Comparison of ENCODE assay signal across 8 cellular contexts in the genomic region with DNA sequence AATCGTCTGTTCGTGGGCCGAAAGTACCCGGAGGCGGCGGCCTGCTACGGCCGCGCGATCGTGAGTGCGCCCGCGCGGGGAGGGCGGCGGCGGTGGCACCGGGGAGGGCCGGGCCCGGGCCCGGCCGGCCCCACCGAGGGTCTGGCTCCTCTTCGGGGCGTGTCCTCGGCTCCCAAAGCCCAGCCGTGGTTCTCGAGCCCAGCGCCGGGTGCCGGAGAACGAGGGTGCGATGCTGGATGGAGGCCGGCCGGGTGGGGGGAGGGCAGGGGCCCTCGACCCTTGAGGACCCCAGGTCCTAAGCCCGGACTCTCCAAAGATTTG. TPM values are rescaled to one million over a fixed set of nuclear protein-coding genes. Genes with fewer than 3 reads are reported as not detected.
DNase-seq lines count a peak whose midpoint lies in the region; ATAC-seq, FAIRE-seq and TF ChIP-seq lines count a peak whose summit lies in the region.

No MANE protein-coding gene starts in this region.

- H3K27ac Mint-ChIP-seq in activated T-cell treated with anti-CD3 and anti-CD28 coated beads, Interleukin-2, amount 50 U/mL, for 24 hours: peak overlapping the region; percentile 88

- intact Hi-C loops in HepG2 (cut with micrococcal nuclease; ENCODE audit: unreplicated experiment) (no loop called here), tibial artery (cut with DNase I; ENCODE audit: low total_unique reads) (no loop called here), posterior vena cava (cut with DNase I) (no loop called here)

- WGBS in HepG2 (ENCODE audit: low lambda C conversion rate): no CpG with 5 or more reads among the region's 38 CpGs

- H3K36me3 Mint-ChIP-seq in activated T-cell treated with anti-CD3 and anti-CD28 coated beads, Interleukin-2, amount 50 U/mL, for 24 hours (ENCODE audit: low read depth): peaks cover 39% of the 10 kb centered on the region

- peak overlapping the region; percentile 84 for H3K4me3 Mint-ChIP-seq in activated T-cell treated with anti-CD3 and anti-CD28 coated beads, Interleukin-2, amount 50 U/mL, for 24 hours

- peaks cover 43% of the 10 kb centered on the region for H3K4me1 Mint-ChIP-seq in activated T-cell treated with anti-CD3 and anti-CD28 coated beads, Interleukin-2, amount 50 U/mL, for 24 hours (ENCODE audit: low read depth)

- POLR2A ChIA-PET in HepG2 (lab: Yijun Ruan, JAX): interaction anchor here (0.8 to 4.4 kb wide), 9 partner anchors 9 to 44 kb away, joined by 3 to 34 read pairs (median 6); a partner anchor contains a TSS

- DNase-seq in activated T-cell treated with anti-CD3 and anti-CD28 coated beads, Interleukin-2, amount 50 U/mL, for 24 hours: no peak
- DNase-seq in activated T-cell treated with anti-CD3 and anti-CD28 coated beads for 4 hours (no peak), adipocyte (ENCODE audit: low read depth) (no peak), HepG2 (ENCODE audit: low spot score) (no peak), tibial artery (no peak), DMS153 (lab: John Stamatoyannopoulos, UW) (no peak), posterior vena cava (ENCODE audit: low spot score) (no peak), HuH-7 (ENCODE audit: low spot score) (no peak)

- no peak for ATAC-seq in HepG2

- H3K4me1 ChIP-seq in adipocyte (ENCODE audit: control insufficient read depth, insufficient read depth, low read length) (peaks cover 26% of the 10 kb centered on the region), HepG2 (ENCODE audit: insufficient read depth, low read length) (peaks cover 35% of the 10 kb centered on the region), tibial artery (peaks cover 3 to 71% (median 54%) of the 10 kb centered on the region in 4 donors)

- TF ChIP-seq POLR2A in HepG2 (IDR thresholded peaks at IDR 0.05; ENCODE audit: insufficient read depth in 1 of 2, low read depth in 2 of 2, low read length in 2 of 2): no peak

- H3K9me3 ChIP-seq in adipocyte (ENCODE audit: control insufficient read depth, low read length): no peaks in the 10 kb centered on the region
- no peaks in the 10 kb centered on the region for H3K9me3 ChIP-seq in HepG2 (ENCODE audit: low read length)
- H3K9me3 ChIP-seq in tibial artery: no peaks in the 10 kb centered on the region

- no peak overlapping the region for H2AFZ ChIP-seq in HepG2 (ENCODE audit: low read length)

- peaks cover 5% of the 10 kb centered on the region for H3K27me3 Mint-ChIP-seq in activated T-cell treated with anti-CD3 and anti-CD28 coated beads, Interleukin-2, amount 50 U/mL, for 24 hours

- no peak for FAIRE-seq in HepG2 (lab: Jason Lieb, UNC)

- no peaks in the 10 kb centered on the region for H3K9me3 Mint-ChIP-seq in activated T-cell treated with anti-CD3 and anti-CD28 coated beads, Interleukin-2, amount 50 U/mL, for 24 hours

- H3K27me3 ChIP-seq in adipocyte (replicated peaks; ENCODE audit: control insufficient read depth, insufficient read depth, low read length) (no peaks in the 10 kb centered on the region), HepG2 (ENCODE audit: control insufficient read depth in 1 of 2, insufficient read depth in 2 of 2, low read length in 2 of 2) (no peaks in the 10 kb centered on the region; a peak in 1 of 5 replicates), tibial artery (peaks cover 0 to 8% of the 10 kb centered on the region in 2 donors)

- TF ChIP-seq EP300 in HepG2 (IDR thresholded peaks at IDR 0.05; ENCODE audit: low read depth in 2 of 2, low read length in 2 of 2) (no peak), HepG2 (CRISPR knock-in tag; IDR thresholded peaks at IDR 0.05; ENCODE audit: borderline replicate concordance) (no peak)

- peaks cover 16% of the 10 kb centered on the region for H3K79me2 ChIP-seq in HepG2 (ENCODE audit: insufficient read depth, low read length)

- CTCF ChIA-PET in HepG2 (lab: Yijun Ruan, JAX; ENCODE audit: low intra/inter-chr PET ratio, low total read pairs): interaction anchor here (0.8 kb wide), 1 partner anchor 13 kb away, joined by 3 read pairs; a partner anchor contains a TSS

- in situ Hi-C loops in HepG2 (cut with HindIII; ENCODE audit: extremely low pct_ligation_motif_present, low pct_unique_long_range_greater_than_20kb): no loop called here

- peak overlapping the region; percentile 76 for H3K27ac ChIP-seq in HepG2 (ENCODE audit: extremely low read length, insufficient read depth, low read length)
- peak overlapping the region; percentile 79 to 87 for H3K27ac ChIP-seq in tibial artery

- no peak for TF ChIP-seq RAD21 in HepG2 (CRISPR knock-in tag; IDR thresholded peaks at IDR 0.05)

- peak overlapping the region; percentile 80 for H3K4me2 ChIP-seq in HepG2 (ENCODE audit: low read depth, low read length)

- 0 out of 2 replicates have a peak, but pooled peaks cover 3% of the 10 kb centered on the region for H4K20me1 ChIP-seq in HepG2 (ENCODE audit: insufficient read depth, low read length)

- H3K4me3 ChIP-seq in adipocyte (ENCODE audit: low read length) (peak overlapping the region; percentile 91), HepG2 (replicated peaks in 1 of 3; ENCODE audit: insufficient read depth in 1 of 3, low read depth in 2 of 3, low read length in 3 of 3) (peak overlapping the region; percentile 72 to 88 (median 85)), tibial artery (peak overlapping the region; percentile 60 to 81)

- peaks cover 20% of the 10 kb centered on the region for H3K36me3 ChIP-seq in adipocyte (ENCODE audit: control insufficient read depth, insufficient read depth, low read length, severe bottlenecking)
- peaks cover 8 to 17% of the 10 kb centered on the region in 2 experiments; a peak in 4 of 5 replicates for H3K36me3 ChIP-seq in HepG2 (replicated peaks in 1 of 2; ENCODE audit: control insufficient read depth in 1 of 2, insufficient read depth in 2 of 2, low read length in 2 of 2)
- peaks cover 17 to 27% (median 18%) of the 10 kb centered on the region in 3 donors for H3K36me3 ChIP-seq in tibial artery

- H3K9ac ChIP-seq in adipocyte (ENCODE audit: low read length) (peak overlapping the region; percentile 96), HepG2 (ENCODE audit: insufficient read depth, low read depth, low read length) (peak overlapping the region; percentile 82)

- BruUV-seq in HepG2 (replicated peaks; lab: Mats Ljungman, UMichigan): no TSS peak

- TF ChIP-seq CTCF in HepG2 (CRISPR knock-in tag; IDR thresholded peaks at IDR 0.05) (no peak), tibial artery (IDR thresholded peaks at IDR 0.05) (no peak)

RNA-seq across cellular contexts. Expression of a gene that starts 0.4 kb away (rescaled TPM):
- 78.2 and 79.9 TPM in 2 replicates for total RNA-seq in HepG2 (2016; rRNA removed; fragmentation: Illumina TruSeq; extraction: Trizol)
- total RNA-seq in HepG2 (2016; cell fraction: cytosol; rRNA removed; fragmentation: Illumina TruSeq; extraction: Trizol; ENCODE audit: low read depth): 125 and 168 TPM in 2 replicates
- total RNA-seq in HepG2 (2016; cell fraction: insoluble cytoplasmic fraction; rRNA removed; fragmentation: Illumina TruSeq; extraction: Trizol): 64.5 and 82.1 TPM in 2 replicates
- 131 and 166 TPM in 2 replicates for total RNA-seq in HepG2 (2016; cell fraction: membrane; rRNA removed; fragmentation: Illumina TruSeq; extraction: Trizol)
- total RNA-seq in HepG2 (2016; cell fraction: nucleus; rRNA removed; fragmentation: Illumina TruSeq; extraction: Trizol): 43.4 and 46.1 TPM in 2 replicates
- polyA plus RNA-seq in HepG2 (2011; rRNA removed): 52.9 and 59.6 TPM in 2 replicates
- 46.6 and 58.6 TPM in 2 replicates for polyA plus RNA-seq in HepG2 (2011; cell fraction: cytosol; rRNA removed)
- 79.7 and 81.3 TPM in 2 replicates for polyA plus RNA-seq in HepG2 (2011; cell fraction: nucleus; rRNA removed)
- 27.7 and 37.3 TPM in 2 replicates for polyA plus RNA-seq in HepG2 (2012)
- polyA plus RNA-seq in HepG2 (2016; cell fraction: cytosol; fragmentation: Illumina TruSeq; extraction: Trizol; ENCODE audit: low read depth): 114 and 130 TPM in 2 replicates
- 75.6 and 85.1 TPM in 2 replicates for polyA plus RNA-seq in HepG2 (2016; cell fraction: insoluble cytoplasmic fraction; fragmentation: Illumina TruSeq; extraction: Trizol; ENCODE audit: low read depth)
- polyA plus RNA-seq in HepG2 (2016; cell fraction: membrane; fragmentation: Illumina TruSeq; extraction: Trizol; ENCODE audit: low read depth): 124 and 138 TPM in 2 replicates
- 73.2 and 92.9 TPM in 2 replicates for polyA plus RNA-seq in HepG2 (2016; cell fraction: nucleus; fragmentation: Illumina TruSeq; extraction: Trizol; ENCODE audit: insufficient read depth, low read depth)
- 32.3 and 38.9 TPM in 2 replicates for polyA minus RNA-seq in HepG2 (2011; rRNA and poly(A)+ RNA removed; ENCODE audit: low replicate concordance)
- polyA minus RNA-seq in HepG2 (2011; cell fraction: cytosol; rRNA and poly(A)+ RNA removed): 6.7 and 10.7 TPM in 2 replicates
- 18.6 and 20.1 TPM in 2 replicates for polyA minus RNA-seq in HepG2 (2011; cell fraction: nucleus; rRNA and poly(A)+ RNA removed)
- 10 to 100 TPM; 73.3 to 79.7 TPM for total RNA-seq in posterior vena cava

RNA-seq across cellular contexts. Expression of a gene that starts 3.5 kb away (rescaled TPM):
- total RNA-seq in HepG2 (2016; rRNA removed; fragmentation: Illumina TruSeq; extraction: Trizol): 0.55 and 2.6 TPM in 2 replicates
- total RNA-seq in HepG2 (2016; cell fraction: cytosol; rRNA removed; fragmentation: Illumina TruSeq; extraction: Trizol; ENCODE audit: low read depth): 0.40 and 0.88 TPM in 2 replicates
- 0.77 and 3.8 TPM in 2 replicates for total RNA-seq in HepG2 (2016; cell fraction: insoluble cytoplasmic fraction; rRNA removed; fragmentation: Illumina TruSeq; extraction: Trizol)
- 1.2 and 1.4 TPM in 2 replicates for total RNA-seq in HepG2 (2016; cell fraction: membrane; rRNA removed; fragmentation: Illumina TruSeq; extraction: Trizol)
- 5.1 and 7.1 TPM in 2 replicates for total RNA-seq in HepG2 (2016; cell fraction: nucleus; rRNA removed; fragmentation: Illumina TruSeq; extraction: Trizol)
- polyA plus RNA-seq in HepG2 (2011; rRNA removed): 11.8 and 17.3 TPM in 2 replicates
- polyA plus RNA-seq in HepG2 (2011; cell fraction: cytosol; rRNA removed): 4.0 and 8.1 TPM in 2 replicates
- polyA plus RNA-seq in HepG2 (2011; cell fraction: nucleus; rRNA removed): 157 and 173 TPM in 2 replicates
- 6.9 and 9.3 TPM in 2 replicates for polyA plus RNA-seq in HepG2 (2012)
- polyA plus RNA-seq in HepG2 (2016; cell fraction: cytosol; fragmentation: Illumina TruSeq; extraction: Trizol; ENCODE audit: low read depth): 0.87 and 1.2 TPM in 2 replicates
- polyA plus RNA-seq in HepG2 (2016; cell fraction: insoluble cytoplasmic fraction; fragmentation: Illumina TruSeq; extraction: Trizol; ENCODE audit: low read depth): 1.8 and 2.0 TPM in 2 replicates
- 1.7 TPM in 2 replicates for polyA plus RNA-seq in HepG2 (2016; cell fraction: membrane; fragmentation: Illumina TruSeq; extraction: Trizol; ENCODE audit: low read depth)
- 33.6 and 33.9 TPM in 2 replicates for polyA plus RNA-seq in HepG2 (2016; cell fraction: nucleus; fragmentation: Illumina TruSeq; extraction: Trizol; ENCODE audit: insufficient read depth, low read depth)
- 2.1 and 48.1 TPM in 2 replicates for polyA minus RNA-seq in HepG2 (2011; rRNA and poly(A)+ RNA removed; ENCODE audit: low replicate concordance)
- polyA minus RNA-seq in HepG2 (2011; cell fraction: cytosol; rRNA and poly(A)+ RNA removed): 1.9 and 3.5 TPM in 2 replicates
- 6.3 and 7.6 TPM in 2 replicates for polyA minus RNA-seq in HepG2 (2011; cell fraction: nucleus; rRNA and poly(A)+ RNA removed)
- 10 to 100 TPM; 49.8 to 58.9 TPM for total RNA-seq in posterior vena cava

RNA-seq across cellular contexts. Expression of a gene that starts 5.1 kb away (rescaled TPM):
- total RNA-seq in HepG2 (2016; rRNA removed; fragmentation: Illumina TruSeq; extraction: Trizol) (0.87 and 1.8 TPM in 2 replicates), posterior vena cava (under 1 TPM; 0.71 to 0.79 TPM)
- 0.79 and 0.81 TPM in 2 replicates for total RNA-seq in HepG2 (2016; cell fraction: cytosol; rRNA removed; fragmentation: Illumina TruSeq; extraction: Trizol; ENCODE audit: low read depth)
- total RNA-seq in HepG2 (2016; cell fraction: insoluble cytoplasmic fraction; rRNA removed; fragmentation: Illumina TruSeq; extraction: Trizol): 0.74 and 2.3 TPM in 2 replicates
- total RNA-seq in HepG2 (2016; cell fraction: membrane; rRNA removed; fragmentation: Illumina TruSeq; extraction: Trizol): 0.45 and 1.1 TPM in 2 replicates
- 2.0 and 3.2 TPM in 2 replicates for total RNA-seq in HepG2 (2016; cell fraction: nucleus; rRNA removed; fragmentation: Illumina TruSeq; extraction: Trizol)
- 3.8 and 5.3 TPM in 2 replicates for polyA plus RNA-seq in HepG2 (2011; rRNA removed)
- polyA plus RNA-seq in HepG2 (2011; cell fraction: cytosol; rRNA removed): 1.8 and 3.5 TPM in 2 replicates
- polyA plus RNA-seq in HepG2 (2011; cell fraction: nucleus; rRNA removed): 77.4 and 90.6 TPM in 2 replicates
- 1.8 and 3.6 TPM in 2 replicates for polyA plus RNA-seq in HepG2 (2012)
- 0.59 and 0.78 TPM in 2 replicates for polyA plus RNA-seq in HepG2 (2016; cell fraction: cytosol; fragmentation: Illumina TruSeq; extraction: Trizol; ENCODE audit: low read depth)
- 0.68 and 0.70 TPM in 2 replicates for polyA plus RNA-seq in HepG2 (2016; cell fraction: insoluble cytoplasmic fraction; fragmentation: Illumina TruSeq; extraction: Trizol; ENCODE audit: low read depth)
- polyA plus RNA-seq in HepG2 (2016; cell fraction: membrane; fragmentation: Illumina TruSeq; extraction: Trizol; ENCODE audit: low read depth): 0.38 and 0.56 TPM in 2 replicates
- 6.7 and 9.7 TPM in 2 replicates for polyA plus RNA-seq in HepG2 (2016; cell fraction: nucleus; fragmentation: Illumina TruSeq; extraction: Trizol; ENCODE audit: insufficient read depth, low read depth)
- polyA minus RNA-seq in HepG2 (2011; rRNA and poly(A)+ RNA removed; ENCODE audit: low replicate concordance): 1.4 and 3.1 TPM in 2 replicates
- polyA minus RNA-seq in HepG2 (2011; cell fraction: cytosol; rRNA and poly(A)+ RNA removed): 0.70 and 0.99 TPM in 2 replicates
- 3.9 and 4.6 TPM in 2 replicates for polyA minus RNA-seq in HepG2 (2011; cell fraction: nucleus; rRNA and poly(A)+ RNA removed)

RNA-seq across cellular contexts. Expression of a gene that starts 9.6 kb away (rescaled TPM):
- total RNA-seq in HepG2 (2016; rRNA removed; fragmentation: Illumina TruSeq; extraction: Trizol): 1.4 and 3.8 TPM in 2 replicates
- total RNA-seq in HepG2 (2016; cell fraction: cytosol; rRNA removed; fragmentation: Illumina TruSeq; extraction: Trizol; ENCODE audit: low read depth): 0.35 and 0.40 TPM in 2 replicates
- 1.2 and 4.3 TPM in 2 replicates for total RNA-seq in HepG2 (2016; cell fraction: insoluble cytoplasmic fraction; rRNA removed; fragmentation: Illumina TruSeq; extraction: Trizol)
- 0.83 and 1.7 TPM in 2 replicates for total RNA-seq in HepG2 (2016; cell fraction: membrane; rRNA removed; fragmentation: Illumina TruSeq; extraction: Trizol)
- total RNA-seq in HepG2 (2016; cell fraction: nucleus; rRNA removed; fragmentation: Illumina TruSeq; extraction: Trizol): 6.4 and 7.9 TPM in 2 replicates
- 4.5 and 8.3 TPM in 2 replicates for polyA plus RNA-seq in HepG2 (2011; rRNA removed)
- polyA plus RNA-seq in HepG2 (2011; cell fraction: cytosol; rRNA removed): 1.3 and 1.9 TPM in 2 replicates
- 117 and 130 TPM in 2 replicates for polyA plus RNA-seq in HepG2 (2011; cell fraction: nucleus; rRNA removed)
- 4.1 and 6.2 TPM in 2 replicates for polyA plus RNA-seq in HepG2 (2012)
- 0.34 and 0.43 TPM in 2 replicates for polyA plus RNA-seq in HepG2 (2016; cell fraction: cytosol; fragmentation: Illumina TruSeq; extraction: Trizol; ENCODE audit: low read depth)
- 0.93 and 2.0 TPM in 2 replicates for polyA plus RNA-seq in HepG2 (2016; cell fraction: insoluble cytoplasmic fraction; fragmentation: Illumina TruSeq; extraction: Trizol; ENCODE audit: low read depth)
- 0.53 and 0.66 TPM in 2 replicates for polyA plus RNA-seq in HepG2 (2016; cell fraction: membrane; fragmentation: Illumina TruSeq; extraction: Trizol; ENCODE audit: low read depth)
- polyA plus RNA-seq in HepG2 (2016; cell fraction: nucleus; fragmentation: Illumina TruSeq; extraction: Trizol; ENCODE audit: insufficient read depth, low read depth): 17.5 and 18.7 TPM in 2 replicates
- 9.5 and 10.1 TPM in 2 replicates for polyA minus RNA-seq in HepG2 (2011; rRNA and poly(A)+ RNA removed; ENCODE audit: low replicate concordance)
- 1.4 and 1.5 TPM in 2 replicates for polyA minus RNA-seq in HepG2 (2011; cell fraction: cytosol; rRNA and poly(A)+ RNA removed)
- 13.9 and 15.6 TPM in 2 replicates for polyA minus RNA-seq in HepG2 (2011; cell fraction: nucleus; rRNA and poly(A)+ RNA removed)
- 1 to 10 TPM; 7.4 to 7.5 TPM for total RNA-seq in posterior vena cava

RNA-seq across cellular contexts. Expression of a gene that starts 12.7 kb away (rescaled TPM):
- total RNA-seq in HepG2 (2016; rRNA removed; fragmentation: Illumina TruSeq; extraction: Trizol) (34.1 and 63.6 TPM in 2 replicates), posterior vena cava (10 to 100 TPM; 57.5 to 65.1 TPM)
- 17.1 and 18.2 TPM in 2 replicates for total RNA-seq in HepG2 (2016; cell fraction: cytosol; rRNA removed; fragmentation: Illumina TruSeq; extraction: Trizol; ENCODE audit: low read depth)
- 29.4 and 68.9 TPM in 2 replicates for total RNA-seq in HepG2 (2016; cell fraction: insoluble cytoplasmic fraction; rRNA removed; fragmentation: Illumina TruSeq; extraction: Trizol)
- 23.2 and 28.4 TPM in 2 replicates for total RNA-seq in HepG2 (2016; cell fraction: membrane; rRNA removed; fragmentation: Illumina TruSeq; extraction: Trizol)
- total RNA-seq in HepG2 (2016; cell fraction: nucleus; rRNA removed; fragmentation: Illumina TruSeq; extraction: Trizol): 78.3 and 79.1 TPM in 2 replicates
- 76.9 and 104 TPM in 2 replicates for polyA plus RNA-seq in HepG2 (2011; rRNA removed)
- polyA plus RNA-seq in HepG2 (2011; cell fraction: cytosol; rRNA removed): 24.1 and 52.3 TPM in 2 replicates
- polyA plus RNA-seq in HepG2 (2011; cell fraction: nucleus; rRNA removed): 959 and 1,318 TPM in 2 replicates
- 36.6 and 59.1 TPM in 2 replicates for polyA plus RNA-seq in HepG2 (2012)
- polyA plus RNA-seq in HepG2 (2016; cell fraction: cytosol; fragmentation: Illumina TruSeq; extraction: Trizol; ENCODE audit: low read depth): 14.1 and 16.7 TPM in 2 replicates
- 34.3 and 41.8 TPM in 2 replicates for polyA plus RNA-seq in HepG2 (2016; cell fraction: insoluble cytoplasmic fraction; fragmentation: Illumina TruSeq; extraction: Trizol; ENCODE audit: low read depth)
- polyA plus RNA-seq in HepG2 (2016; cell fraction: membrane; fragmentation: Illumina TruSeq; extraction: Trizol; ENCODE audit: low read depth): 19.1 and 22.6 TPM in 2 replicates
- polyA plus RNA-seq in HepG2 (2016; cell fraction: nucleus; fragmentation: Illumina TruSeq; extraction: Trizol; ENCODE audit: insufficient read depth, low read depth): 215 and 253 TPM in 2 replicates
- polyA minus RNA-seq in HepG2 (2011; rRNA and poly(A)+ RNA removed; ENCODE audit: low replicate concordance): 36.6 and 76.1 TPM in 2 replicates
- polyA minus RNA-seq in HepG2 (2011; cell fraction: cytosol; rRNA and poly(A)+ RNA removed): 23.0 and 32.0 TPM in 2 replicates
- polyA minus RNA-seq in HepG2 (2011; cell fraction: nucleus; rRNA and poly(A)+ RNA removed): 71.6 and 76.3 TPM in 2 replicates

Comparison
In these comparisons a context has a peak if more than half of its experiments do, and no peak if none do; other contexts are left out.
1. RNA of a gene that starts 3.5 kb away (total RNA-seq): 49.8 to 58.9 TPM in posterior vena cava; 0.40 to 7.1 TPM in HepG2; every median in the first group is over 4 times any median in the second.
2. Peak in every context shown above with its lines, with median percentiles within 50 percentile points of each other: H3K4me3 ChIP-seq.